In the genomic region with DNA sequence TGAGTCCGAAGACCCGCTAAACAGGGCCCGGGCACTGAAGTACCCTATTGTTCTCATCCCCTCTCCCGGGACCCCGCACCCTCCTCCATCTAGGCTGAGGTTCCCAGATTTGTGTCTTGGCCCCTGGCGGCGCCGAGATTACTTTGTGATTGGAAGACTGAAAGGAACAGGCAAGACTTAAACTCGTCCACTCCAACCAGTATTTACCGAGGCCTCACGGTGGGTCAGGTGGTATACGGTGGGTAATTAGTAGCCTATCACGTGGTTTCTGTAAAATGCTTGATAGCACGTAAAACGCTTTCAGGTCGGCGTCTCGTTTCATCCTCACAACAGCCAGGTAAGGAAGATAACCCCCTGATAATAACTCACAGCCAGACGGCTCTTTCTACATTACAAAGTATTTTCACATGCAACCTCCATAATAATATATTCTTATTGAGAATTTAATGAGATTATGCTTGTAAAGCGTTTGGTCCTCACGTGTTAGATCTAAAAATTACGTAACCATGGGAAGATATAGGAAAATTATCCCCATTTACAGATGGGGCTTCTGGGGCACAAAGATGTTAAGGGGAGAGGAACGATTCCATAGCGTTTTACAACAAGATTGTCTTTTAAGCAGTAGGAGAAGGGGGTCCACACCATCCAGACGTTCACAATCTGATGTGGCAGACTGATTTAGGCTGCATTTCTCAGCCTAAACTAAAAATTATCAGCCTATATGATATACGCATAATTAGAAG, we compare ENCODE assay signal across 1 cellular context.
TF ChIP-seq lines count a peak whose summit lies in the region.

No MANE protein-coding gene starts in this region.

TF ChIP-seq in HEK293, 187 proteins besides CTCF, POLR2A, EP300 and RAD21 (continued from another document):
- TF ChIP-seq REST (tag by site-specific recombination; IDR thresholded peaks at IDR 0.05) (no peak), ZSCAN23 (tag by site-specific recombination; IDR thresholded peaks at IDR 0.05) (no peak), INSM2 (tag by site-specific recombination; IDR thresholded peaks at IDR 0.05) (no peak), ZBTB21 (tag by site-specific recombination; IDR thresholded peaks at IDR 0.05) (no peak), ZNF391 (tag by site-specific recombination; IDR thresholded peaks at IDR 0.05; ENCODE audit: borderline replicate concordance, low read depth) (no peak), ZNF626 (tag by site-specific recombination; IDR thresholded peaks at IDR 0.05) (no peak), ZNF398 (tag by site-specific recombination; IDR thresholded peaks at IDR 0.05) (peak; percentile 40; the same call in 1 of the 2 replicates), ZNF449 (tag by site-specific recombination; IDR thresholded peaks at IDR 0.05) (no peak), KLF16 (tag by site-specific recombination; IDR thresholded peaks at IDR 0.05) (no peak), ZNF423 (tag by site-specific recombination; IDR thresholded peaks at IDR 0.05) (no peak), ZNF473 (tag by site-specific recombination; IDR thresholded peaks at IDR 0.05) (no peak), ZNF585B (tag by site-specific recombination; IDR thresholded peaks at IDR 0.05) (no peak), WT1 (tag by site-specific recombination; IDR thresholded peaks at IDR 0.05) (no peak), OVOL3 (tag by site-specific recombination; IDR thresholded peaks at IDR 0.05) (no peak), ZNF394 (tag by site-specific recombination; IDR thresholded peaks at IDR 0.05; ENCODE audit: borderline replicate concordance) (no peak; the same call in 1 of the 2 replicates), ZNF843 (tag by site-specific recombination; IDR thresholded peaks at IDR 0.05) (no peak), ZNF133 (tag by site-specific recombination; IDR thresholded peaks at IDR 0.05) (no peak)
- TF ChIP-seq, protein P1, sequence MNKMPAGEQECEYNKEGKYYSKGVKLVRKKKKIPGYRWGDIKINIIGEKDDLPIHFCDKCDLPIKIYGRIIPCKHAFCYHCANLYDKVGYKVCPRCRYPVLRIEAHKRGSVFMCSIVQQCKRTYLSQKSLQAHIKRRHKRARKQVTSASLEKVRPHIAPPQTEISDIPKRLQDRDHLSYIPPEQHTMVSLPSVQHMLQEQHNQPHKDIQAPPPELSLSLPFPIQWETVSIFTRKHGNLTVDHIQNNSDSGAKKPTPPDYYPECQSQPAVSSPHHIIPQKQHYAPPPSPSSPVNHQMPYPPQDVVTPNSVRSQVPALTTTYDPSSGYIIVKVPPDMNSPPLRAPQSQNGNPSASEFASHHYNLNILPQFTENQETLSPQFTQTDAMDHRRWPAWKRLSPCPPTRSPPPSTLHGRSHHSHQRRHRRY (tag by site-specific recombination; IDR thresholded peaks at IDR 0.05): no peak
- TF ChIP-seq, protein P2, sequence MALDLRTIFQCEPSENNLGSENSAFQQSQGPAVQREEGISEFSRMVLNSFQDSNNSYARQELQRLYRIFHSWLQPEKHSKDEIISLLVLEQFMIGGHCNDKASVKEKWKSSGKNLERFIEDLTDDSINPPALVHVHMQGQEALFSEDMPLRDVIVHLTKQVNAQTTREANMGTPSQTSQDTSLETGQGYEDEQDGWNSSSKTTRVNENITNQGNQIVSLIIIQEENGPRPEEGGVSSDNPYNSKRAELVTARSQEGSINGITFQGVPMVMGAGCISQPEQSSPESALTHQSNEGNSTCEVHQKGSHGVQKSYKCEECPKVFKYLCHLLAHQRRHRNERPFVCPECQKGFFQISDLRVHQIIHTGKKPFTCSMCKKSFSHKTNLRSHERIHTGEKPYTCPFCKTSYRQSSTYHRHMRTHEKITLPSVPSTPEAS (tag by site-specific recombination; IDR thresholded peaks at IDR 0.05): no peak
